In the genomic region with DNA sequence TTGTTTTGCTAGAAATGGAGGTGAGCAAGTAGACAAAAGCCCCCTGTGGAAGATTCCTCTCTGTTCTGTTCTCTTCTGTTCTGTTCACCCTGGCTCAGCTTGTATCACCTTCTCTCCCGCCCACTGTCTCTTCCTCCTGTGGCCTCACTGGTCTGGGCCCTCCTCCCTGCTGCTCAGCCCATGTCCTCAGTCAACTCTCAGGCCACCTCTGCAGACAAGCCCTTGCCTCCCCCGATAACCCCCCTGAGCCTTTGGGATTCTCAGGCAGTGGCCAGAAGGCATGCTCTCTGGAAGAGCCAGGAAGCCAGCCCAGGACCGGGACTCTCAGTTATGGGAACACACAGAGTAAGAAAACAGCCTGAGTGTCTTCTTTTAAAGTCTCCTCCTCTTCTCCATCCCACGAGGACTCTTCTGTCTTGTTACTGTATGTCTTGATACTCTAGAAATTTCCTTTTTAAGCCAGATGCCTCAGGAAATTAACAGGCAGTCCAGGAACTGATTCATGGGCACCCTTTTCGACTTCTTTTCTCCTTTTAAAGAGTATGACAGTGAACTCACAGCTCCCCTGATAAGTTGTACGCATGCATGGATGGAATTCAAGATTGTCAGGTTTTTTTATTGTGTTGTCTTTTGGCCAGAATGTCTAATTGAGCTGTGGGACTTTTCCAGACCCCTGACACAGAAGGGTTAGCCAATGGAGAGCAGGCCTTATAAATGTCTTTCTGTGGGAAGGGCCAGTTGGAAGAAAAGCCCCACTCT, we compare ENCODE assay signal across 17 cellular contexts. TPM values are rescaled to one million over a fixed set of nuclear protein-coding genes. Genes with fewer than 3 reads are reported as not detected.
DNase-seq lines count a peak whose midpoint lies in the region; ATAC-seq and TF ChIP-seq lines count a peak whose summit lies in the region.
"Had no signal": no experiment of that assay in that cellular context is flagged by ENCODE, and none has a peak within 500 bp of the region (broad histone marks: within the 10 kb centered on the region; RNA-seq: fewer than 3 reads in every experiment).

No MANE protein-coding gene starts in this region.

- H3K4me3 Mint-ChIP-seq in T-helper 17 cell, result no peak overlapping the region
- H3K4me3 Mint-ChIP-seq: effector memory CD8-positive, alpha-beta T cell; immature natural killer cell had no signal

- WGBS in hepatocyte (ENCODE audit: low lambda C conversion rate, missing lambda C conversion rate), result 82% methylated on average over 6 of the region's 6 CpGs

- no peak for TF ChIP-seq POLR2A in erythroblast (IDR thresholded peaks at IDR 0.05; ENCODE audit: low read length)

- H3K9me2 ChIP-seq in hepatocyte (replicated peaks; ENCODE audit: insufficient read depth), result no peaks in the 10 kb centered on the region

- H3K79me2 ChIP-seq in hepatocyte, result no peaks in the 10 kb centered on the region

- ATAC-seq in T-helper 17 cell, result no peak
- ATAC-seq: activated CD4-positive, CD25-positive, alpha-beta regulatory T cell treated with anti-CD3 and anti-CD28 coated beads, Interleukin-2, amount 50 U/mL, for 24 hours; effector memory CD8-positive, alpha-beta T cell; GM12878 had no signal

- no peak overlapping the region for H2AFZ ChIP-seq in hepatocyte

- no peak overlapping the region for H3K27ac ChIP-seq in hepatocyte

- peak overlapping the region; percentile 22 for H3K27ac Mint-ChIP-seq in T-helper 17 cell

- H3K4me1 ChIP-seq in hepatocyte (ENCODE audit: insufficient read depth), result peaks cover 16% of the 10 kb centered on the region

- H3K4me3 ChIP-seq in fibroblast of the aortic adventitia (ENCODE audit: low read depth, low read length) (no peak overlapping the region), hepatocyte (no peak overlapping the region)
- H3K4me3 ChIP-seq: GM12878 had no signal

- peaks cover 3% of the 10 kb centered on the region for H3K36me3 Mint-ChIP-seq in T-helper 17 cell (ENCODE audit: low read depth)

- TF ChIP-seq CTCF in fibroblast of the aortic adventitia (IDR thresholded peaks at IDR 0.05; ENCODE audit: insufficient read depth, low read length) (no peak), hepatocyte (IDR thresholded peaks at IDR 0.05; ENCODE audit: poor library complexity) (no peak)

- H3K27me3 ChIP-seq in hepatocyte, result no peaks in the 10 kb centered on the region

- H3K36me3 ChIP-seq in hepatocyte (replicated peaks; ENCODE audit: insufficient read depth, low read depth), result no peaks in the 10 kb centered on the region
- H3K36me3 ChIP-seq: BE2C had no signal

- H3K4me1 Mint-ChIP-seq in T-helper 17 cell, result peaks cover 4% of the 10 kb centered on the region
- H3K4me1 Mint-ChIP-seq: immature natural killer cell had no signal

- H3K9me3 ChIP-seq in T-helper 17 cell (ENCODE audit: control insufficient read depth, low read length, poor library complexity, severe bottlenecking) (no peaks in the 10 kb centered on the region), hepatocyte (ENCODE audit: low read depth) (no peaks in the 10 kb centered on the region)
- H3K9me3 ChIP-seq: BE2C had no signal

- H4K20me1 ChIP-seq in hepatocyte (ENCODE audit: insufficient read depth, poor library complexity, severe bottlenecking), result no peaks in the 10 kb centered on the region

- H3K27me3 Mint-ChIP-seq in T-helper 17 cell, result peaks cover 14% of the 10 kb centered on the region

- DNase-seq in Daoy (ENCODE audit: low read depth) (peak; percentile 61), T-helper 17 cell (no peak), fibroblast of the aortic adventitia (ENCODE audit: low read depth) (peak; percentile 4), renal cortical epithelial cell (ENCODE audit: low read depth) (peak; percentile 8), hepatocyte (ENCODE audit: low spot score) (no peak), erythroblast (lab: John Stamatoyannopoulos, UW) (no peak), iPS-NIHi11 (ENCODE audit: low spot score) (no peak)
- DNase-seq in activated T-cell treated with anti-CD3 and anti-CD28 coated beads, Interleukin-2, amount 50 U/mL, for 1 hour, result no peak
- DNase-seq: BE2C; DMS79 treated with DMSO at 0.1 percent for 48 hours; effector memory CD8-positive, alpha-beta T cell; immature natural killer cell; NCI-H1105 treated with DMSO at 0.1 percent for 48 hours; retina; stimulated activated CD4-positive, alpha-beta T cell treated with anti-CD3 and anti-CD28 coated beads, Interleukin-1b, Interleukin-23, amount 100 ng/mL, for 48 hours had no signal

- no peak overlapping the region for H3K4me2 ChIP-seq in hepatocyte

RNA-seq across cellular contexts. Expression of a gene that starts 33.7 kb away (rescaled TPM):
- total RNA-seq in Daoy (2014; rRNA removed; shearing (Covaris generic)), result 100 and 138 TPM in 2 replicates
- total RNA-seq in T-helper 17 cell (under 1 TPM; 0.37 to 0.62 TPM), fibroblast of the aortic adventitia (ENCODE audit: low replicate concordance) (0.08 and 0.90 TPM in 2 replicates), renal cortical epithelial cell (68.7 and 266 TPM in 2 replicates), hepatocyte (1.8 and 2.8 TPM in 2 replicates)
- 1.0 and 1.1 TPM in 2 replicates for polyA plus RNA-seq in hepatocyte
- polyA plus RNA-seq: immature natural killer cell had no signal

Comparison
In these comparisons a context has a peak if more than half of its experiments do, and no peak if none do; other contexts are left out.
1. DNase-seq: peak in Daoy (single experiment), fibroblast of the aortic adventitia (single experiment) and renal cortical epithelial cell (single experiment); none in T-helper 17 cell (0 of 3), hepatocyte (single experiment), erythroblast (0 of 2), iPS-NIHi11 (single experiment) and activated T-cell treated with anti-CD3 and anti-CD28 coated beads, Interleukin-2, amount 50 U/mL, for 1 hour (single experiment).
2. RNA of a gene that starts 33.7 kb away (total RNA-seq): 100 to 138 TPM in Daoy and 68.7 to 266 TPM in renal cortical epithelial cell; 1.8 to 2.8 TPM in hepatocyte, 0.08 to 0.90 TPM in fibroblast of the aortic adventitia and 0.37 to 0.62 TPM in T-helper 17 cell; every median in the first group is over 10 times any median in the second.